32 cellular contexts compared by ENCODE assay signal in the genomic region with DNA sequence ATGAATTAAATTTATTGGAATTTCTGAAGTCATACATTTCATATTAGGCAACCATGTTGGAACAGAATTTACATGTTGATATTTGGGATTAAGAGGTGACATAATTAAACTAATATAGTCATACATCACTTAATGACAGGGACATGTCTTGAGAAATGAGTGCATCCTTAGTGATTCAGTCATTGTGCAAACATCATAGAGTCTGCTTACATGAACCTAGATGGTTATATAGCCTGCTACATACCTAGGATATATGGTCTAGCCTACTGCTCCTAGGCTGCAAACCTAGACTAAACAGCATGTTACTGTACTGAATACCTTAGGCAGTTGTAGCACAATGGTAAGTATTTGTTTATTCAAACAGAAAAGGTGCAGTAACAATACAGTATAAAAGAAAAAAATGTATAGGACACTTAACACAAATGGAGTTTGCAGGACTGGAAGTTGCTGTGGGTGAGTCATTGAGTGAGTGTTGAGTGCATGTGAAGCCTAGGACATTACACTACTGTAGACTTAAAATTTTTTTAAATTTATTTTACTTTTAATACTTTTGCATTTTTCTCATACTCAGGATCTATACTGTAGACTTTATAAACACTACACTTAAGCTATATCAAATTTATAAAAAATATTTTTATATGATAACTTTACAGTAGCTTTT.
A peak's percentile ranks its signal among the peaks of the same experiment; 100 is the strongest.
DNase-seq lines count a peak whose midpoint lies in the region; ATAC-seq, FAIRE-seq and TF ChIP-seq lines count a peak whose summit lies in the region.
"Had no signal": no experiment of that assay in that cellular context is flagged by ENCODE, and none has a peak within 500 bp of the region (broad histone marks: within the 10 kb centered on the region; RNA-seq: fewer than 3 reads in every experiment).

No MANE protein-coding gene starts in this region.

- TF ChIP-seq EP300 in A549 (IDR thresholded peaks at IDR 0.05) (no peak), HepG2 (IDR thresholded peaks at IDR 0.05; ENCODE audit: low read depth in 2 of 2, low read length in 2 of 2) (no peak), HepG2 (CRISPR knock-in tag; IDR thresholded peaks at IDR 0.05; ENCODE audit: borderline replicate concordance) (no peak)

- peaks cover 9% of the 10 kb centered on the region; the same call in 2 of the 3 replicates for H3K4me1 ChIP-seq in A549
- H3K4me1 ChIP-seq in HEK293 (ENCODE audit: control insufficient read depth, insufficient read depth, low read length) = no peaks in the 10 kb centered on the region
- no peaks in the 10 kb centered on the region for H3K4me1 ChIP-seq in HepG2 (ENCODE audit: insufficient read depth, low read length)
- H3K4me1 ChIP-seq: left lung had no signal

- no peak for TF ChIP-seq CTCF in A549 (IDR thresholded peaks at IDR 0.05)
- TF ChIP-seq CTCF in HEK293 (tag by site-specific recombination; IDR thresholded peaks at IDR 0.05) = no peak
- no peak for TF ChIP-seq CTCF in fibroblast of pulmonary artery (IDR thresholded peaks at IDR 0.05; ENCODE audit: low read length, missing control alignments)
- no peak for TF ChIP-seq CTCF in HepG2 (CRISPR knock-in tag; IDR thresholded peaks at IDR 0.05)

- in situ Hi-C loops in HepG2 (cut with HindIII; ENCODE audit: extremely low pct_ligation_motif_present, low pct_unique_long_range_greater_than_20kb) = no loop called here

- H2AFZ ChIP-seq in HepG2 (ENCODE audit: low read length) = no peak overlapping the region

- TF ChIP-seq POLR2A in A549 (IDR thresholded peaks at IDR 0.05; ENCODE audit: low read length) (no peak), HepG2 (IDR thresholded peaks at IDR 0.05; ENCODE audit: insufficient read depth in 1 of 2, low read depth in 2 of 2, low read length in 2 of 2) (no peak)

- H3K4me3 ChIP-seq in A549 (no peak overlapping the region), HEK293 (ENCODE audit: low read depth, low read length) (no peak overlapping the region), fibroblast of pulmonary artery (replicated peaks; ENCODE audit: low read depth, low read length) (no peak overlapping the region), HepG2 (replicated peaks in 1 of 3; ENCODE audit: insufficient read depth in 1 of 3, low read depth in 2 of 3, low read length in 3 of 3) (no peak overlapping the region)
- H3K4me3 ChIP-seq: ascending aorta, left lung, spleen had no signal

- H3K9me3 ChIP-seq in A549 (no peaks in the 10 kb centered on the region), HEK293 (ENCODE audit: control insufficient read depth, insufficient read depth, low read depth, low read length) (no peaks in the 10 kb centered on the region), HepG2 (ENCODE audit: low read length) (no peaks in the 10 kb centered on the region)
- H3K9me3 ChIP-seq: ascending aorta, left lung, spleen had no signal

- H3K9ac ChIP-seq in HepG2 (ENCODE audit: insufficient read depth, low read depth, low read length) = no peak overlapping the region
- H3K9ac ChIP-seq: KMS-11 had no signal

- intact Hi-C loops in HepG2 (cut with micrococcal nuclease; ENCODE audit: unreplicated experiment) = no loop called here

- H3K27ac ChIP-seq in A549 (no peak overlapping the region), HEK293 (ENCODE audit: extremely low read depth, low read depth, low read length) (no peak overlapping the region), HepG2 (ENCODE audit: extremely low read length, insufficient read depth, low read length) (no peak overlapping the region)
- H3K27ac ChIP-seq: ascending aorta, KMS-11, left lung, spleen had no signal

- DNase-seq in A549 (ENCODE audit: low read depth in 1 of 2, low spot score in 1 of 2) (peak in 1 of 2 experiments; percentile 13), fibroblast of pulmonary artery (ENCODE audit: low read depth) (peak; percentile 12), SIG-M5 treated with dmso at 0.1 percent for 504 hours (lab: John Stamatoyannopoulos, UW; ENCODE audit: unreplicated experiment) (no peak), HepG2 (ENCODE audit: low spot score) (no peak)
- DNase-seq in activated CD8-positive, alpha-beta memory T cell treated with anti-CD3 and anti-CD28 coated beads, Interleukin-2, amount 50 U/mL, for 4 hours = no peak
- DNase-seq: ACHN; activated B cell treated with CpG ODN at 0.5 μM for 24 hours; activated CD4-positive, alpha-beta T cell treated with anti-CD3 and anti-CD28 coated beads, Interleukin-2, amount 50 U/mL, for 48 hours; activated effector memory CD4-positive, alpha-beta T cell treated with Interleukin-2 at 50 U/mL for 16 hours; activated naive CD8-positive, alpha-beta T cell treated with anti-CD3 and anti-CD28 coated beads for 36 hours; erythroblast; foreskin melanocyte; left lung; midbrain; natural killer cell; NCI-H187; NCI-H2227 treated with DMSO at 0.1 percent for 48 hours; retina; SHP77 treated with DMSO at 0.1 percent for 48 hours; spleen; stimulated activated CD4-positive, alpha-beta T cell treated with anti-CD3 and anti-CD28 coated beads, Interleukin-2, amount 100 ng/mL, for 48 hours; substantia nigra; SW 1271; T1000 had no signal

- H3K4me2 ChIP-seq in A549 (no peak overlapping the region; the same call in 2 of the 3 replicates), HepG2 (ENCODE audit: low read depth, low read length) (no peak overlapping the region)
- H3K4me2 ChIP-seq: KMS-11 had no signal

- ATAC-seq in A549 (peak; percentile 49 to 54; a peak in 3 of 6 replicates), HepG2 (no peak), GM19455 (IDR thresholded peaks at IDR 0.05; ENCODE audit: unreplicated experiment) (no peak)
- ATAC-seq: left lung; natural killer cell; stimulated activated effector memory CD8-positive, alpha-beta T cell treated with anti-CD3 and anti-CD28 coated beads, Interleukin-12 subunit alpha, Interleukin-12 subunit beta, amount 100 ng/mL, for 72 hours had no signal

- no peaks in the 10 kb centered on the region for H4K20me1 ChIP-seq in HepG2 (ENCODE audit: insufficient read depth, low read length)

- CTCF ChIA-PET in A549 (lab: Yijun Ruan, JAX) = interaction anchor here (0.6 to 1.9 kb wide), 4 partner anchors 162 to 954 kb away, joined by 3 to 8 read pairs (median 4); partner anchors contain the start of gene RNF135
- CTCF ChIA-PET in HEK293 (lab: Yijun Ruan, JAX) = interaction anchor here (0.6 to 1.8 kb wide), 3 partner anchors 10 to 199 kb away, joined by 3 to 6 read pairs (median 3); no protein-coding TSS in a partner anchor
- CTCF ChIA-PET in HepG2 (lab: Yijun Ruan, JAX; ENCODE audit: low intra/inter-chr PET ratio, low total read pairs) = no interaction called here

- H3K36me3 ChIP-seq in HEK293 (ENCODE audit: control insufficient read depth in 2 of 2, insufficient read depth in 1 of 2, low read length in 2 of 2) (peaks cover 21 to 28% of the 10 kb centered on the region in 2 experiments), HepG2 (replicated peaks in 1 of 2; ENCODE audit: control insufficient read depth in 1 of 2, insufficient read depth in 2 of 2, low read length in 2 of 2) (peaks cover 2 to 22% of the 10 kb centered on the region in 2 experiments; a peak in 4 of 5 replicates)

- H3K79me2 ChIP-seq in HepG2 (ENCODE audit: insufficient read depth, low read length) = no peaks in the 10 kb centered on the region

- FAIRE-seq in A549 (lab: Jason Lieb, UNC) (peak; percentile 96), TTC549 (lab: Jason Lieb, UNC) (peak; percentile 74), HepG2 (lab: Jason Lieb, UNC) (no peak)
- FAIRE-seq: H1, HTR-8/SVneo had no signal

- POLR2A ChIA-PET in A549 (lab: Yijun Ruan, JAX) = interaction anchor here (0.6 kb wide), 1 partner anchor 109 kb away, joined by 6 read pairs; no protein-coding TSS in a partner anchor
- POLR2A ChIA-PET in HEK293 (lab: Yijun Ruan, JAX) = no interaction called here
- POLR2A ChIA-PET in HepG2 (lab: Yijun Ruan, JAX) = no interaction called here

- no TSS peak for BruUV-seq in HepG2 (replicated peaks; lab: Mats Ljungman, UMichigan)

- no peak for TF ChIP-seq RAD21 in A549 (conservative IDR thresholded peaks at IDR 0.05 in 1 of 2, IDR thresholded peaks at IDR 0.05 in 1 of 2)
- no peak for TF ChIP-seq RAD21 in HepG2 (CRISPR knock-in tag; IDR thresholded peaks at IDR 0.05)

- H3K27me3 ChIP-seq in HepG2 (ENCODE audit: control insufficient read depth in 1 of 2, insufficient read depth in 2 of 2, low read length in 2 of 2) = no peaks in the 10 kb centered on the region
- H3K27me3 ChIP-seq: ascending aorta, left lung, spleen had no signal

TF ChIP-seq in A549, 52 proteins besides CTCF, POLR2A, EP300 and RAD21:
- TF ChIP-seq NR3C1 (IDR thresholded peaks at IDR 0.05) = no peak
- peak; percentile 7; the same call in 1 of the 2 replicates for TF ChIP-seq FOSL2 (IDR thresholded peaks at IDR 0.05)
- no peak for TF ChIP-seq FOSL2 (CRISPR knock-in tag; IDR thresholded peaks at IDR 0.05)

TF ChIP-seq in HepG2, 621 proteins besides CTCF, POLR2A, EP300 and RAD21:
- TF ChIP-seq TCF7L2 (IDR thresholded peaks at IDR 0.05; ENCODE audit: low read depth, low read length) (no peak), KLF16 (CRISPR knock-in tag; IDR thresholded peaks at IDR 0.05) (no peak), HDAC1 (CRISPR knock-in tag; IDR thresholded peaks at IDR 0.05) (no peak), GABPA (IDR thresholded peaks at IDR 0.05; ENCODE audit: low read depth, low read length) (no peak), GABPA (CRISPR knock-in tag; IDR thresholded peaks at IDR 0.05; ENCODE audit: low read depth) (no peak), TGIF2 (CRISPR knock-in tag; IDR thresholded peaks at IDR 0.05) (no peak), ZNF431 (CRISPR knock-in tag; IDR thresholded peaks at IDR 0.05; ENCODE audit: borderline replicate concordance, low read depth) (no peak), ZNF775 (CRISPR knock-in tag; IDR thresholded peaks at IDR 0.05; ENCODE audit: borderline replicate concordance) (no peak), ZNF839 (CRISPR knock-in tag; IDR thresholded peaks at IDR 0.05; ENCODE audit: borderline replicate concordance) (no peak)

Comparison
In these comparisons a context has a peak if more than half of its experiments do, and no peak if none do; other contexts are left out.
1. ATAC-seq: peak in A549 (2 of 2); none in HepG2 (single experiment) and GM19455 (single experiment).